Comparison of ENCODE assay signal across 23 cellular contexts in the genomic region with DNA sequence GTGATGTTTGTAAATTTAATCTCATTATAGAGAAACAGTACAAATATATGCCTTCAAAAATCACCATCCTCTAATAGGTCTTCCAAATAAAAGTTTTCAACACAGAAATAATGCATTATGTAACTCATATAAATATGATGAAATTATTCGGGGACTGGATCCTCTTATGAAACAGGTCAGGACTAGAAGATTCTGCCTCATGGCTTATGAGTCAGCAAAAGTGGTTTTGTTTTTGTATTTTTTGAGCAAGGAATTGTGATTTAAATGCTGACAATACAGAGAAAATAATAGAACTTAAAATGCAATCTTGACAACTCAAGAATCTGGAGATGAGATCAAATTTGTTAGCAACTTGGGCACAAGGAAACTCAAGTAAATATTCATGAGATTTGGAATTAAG.
A peak's percentile ranks its signal among the peaks of the same experiment; 100 is the strongest.
DNase-seq lines count a peak whose midpoint lies in the region; ATAC-seq and TF ChIP-seq lines count a peak whose summit lies in the region.
"Had no signal": no experiment of that assay in that cellular context is flagged by ENCODE, and none has a peak within 500 bp of the region (broad histone marks: within the 10 kb centered on the region; RNA-seq: fewer than 3 reads in every experiment).

No MANE protein-coding gene starts in this region.

- ATAC-seq in IMR-90 (ENCODE audit: low read depth) (no peak), foreskin keratinocyte (peak; percentile 35), body of pancreas (no peak), HG03571 (IDR thresholded peaks at IDR 0.05; ENCODE audit: unreplicated experiment) (no peak)
- ATAC-seq: GM23338; naive thymus-derived CD8-positive, alpha-beta T cell; Right ventricle myocardium inferior; stimulated activated effector memory CD8-positive, alpha-beta T cell treated with anti-CD3 and anti-CD28 coated beads, Interleukin-12 subunit alpha, Interleukin-12 subunit beta, amount 100 ng/mL, for 72 hours had no signal

- no peak overlapping the region for H2AK9ac ChIP-seq in IMR-90 (replicated peaks; ENCODE audit: low read depth, low read length, poor library complexity)

- H4K8ac ChIP-seq in IMR-90 (ENCODE audit: low read depth in 2 of 2, low read length in 2 of 2): no peak overlapping the region

- DNase-seq in IMR-90 (peak; percentile 2), mammary epithelial cell (peak; percentile 64), foreskin keratinocyte (peak; percentile 14 to 55), NCI-H510A treated with DMSO at 0.1 percent for 48 hours (lab: John Stamatoyannopoulos, UW) (no peak), body of pancreas (no peak), iPS-NIHi11 (ENCODE audit: low spot score) (no peak)
- DNase-seq: brain microvascular endothelial cell; CD4-positive, alpha-beta T cell; cortex of kidney; DMS153; GDM1; naive thymus-derived CD8-positive, alpha-beta T cell; NCI-H1092; NCI-H2081 treated with DMSO at 0.1 percent for 48 hours; NCI-H524; sigmoid colon; testis had no signal

- H2AK5ac ChIP-seq in IMR-90 (ENCODE audit: low read depth, low read length): no peak overlapping the region

- H4K5ac ChIP-seq in IMR-90 (ENCODE audit: low read depth, low read length): no peak overlapping the region

- H3K4ac ChIP-seq in IMR-90 (ENCODE audit: low read depth, low read length): no peak overlapping the region

- in situ Hi-C loops in IMR-90 (cut with MboI; ENCODE audit: low sequenced_read_pairs) (no loop called here), mammary epithelial cell (cut with MboI; ENCODE audit: low sequenced_read_pairs in 2 of 2) (no loop called here)

- H3K27me3 ChIP-seq in ACC112 (ENCODE audit: insufficient read depth, low read length) (no peaks in the 10 kb centered on the region), IMR-90 (ENCODE audit: control insufficient read depth, insufficient read depth, low read length) (peaks cover 10% of the 10 kb centered on the region), mammary epithelial cell (ENCODE audit: insufficient read depth, low read length) (peaks cover 7% of the 10 kb centered on the region), foreskin keratinocyte (no peaks in the 10 kb centered on the region), body of pancreas (no peaks in the 10 kb centered on the region)
- H3K27me3 ChIP-seq: brain microvascular endothelial cell, sigmoid colon, testis had no signal

- H3K9me1 ChIP-seq in IMR-90 (ENCODE audit: insufficient read depth, low read length): no peaks in the 10 kb centered on the region

- H3K9ac ChIP-seq in IMR-90 (ENCODE audit: low read depth, low read length) (no peak overlapping the region), mammary epithelial cell (ENCODE audit: insufficient read depth, low read length) (no peak overlapping the region)

- no peak overlapping the region for H3K23ac ChIP-seq in IMR-90 (ENCODE audit: low read depth, low read length)

- no peaks in the 10 kb centered on the region for H3K79me1 ChIP-seq in IMR-90 (ENCODE audit: low read depth in 1 of 2, low read length in 2 of 2)

- H3K14ac ChIP-seq in IMR-90 (replicated peaks; ENCODE audit: low read depth, low read length): no peak overlapping the region

- TF ChIP-seq RAD21 in IMR-90 (IDR thresholded peaks at IDR 0.05; ENCODE audit: low read length): no peak

- CTCF ChIA-PET in IMR-90 (lab: Yijun Ruan, JAX): no interaction called here
- CTCF ChIA-PET in mammary epithelial cell (lab: Charles Lee; ENCODE audit: low non-redundant PET): no interaction called here

- TF ChIP-seq POLR2A in IMR-90 (IDR thresholded peaks at IDR 0.05; ENCODE audit: low read depth, low read length) (no peak), body of pancreas (IDR thresholded peaks at IDR 0.05) (no peak)

- no peak overlapping the region for H3K4me3 ChIP-seq in ACC112 (ENCODE audit: low read depth, low read length)
- no peak overlapping the region for H3K4me3 ChIP-seq in IMR-90 (ENCODE audit: insufficient read depth, low read depth, low read length)
- H3K4me3 ChIP-seq in mammary epithelial cell (replicated peaks in 1 of 3; ENCODE audit: insufficient read depth in 1 of 3, low read depth in 2 of 3, low read length in 3 of 3): no peak overlapping the region
- H3K4me3 ChIP-seq in body of pancreas: no peak overlapping the region
- H3K4me3 ChIP-seq: GM23338, sigmoid colon, testis had no signal

- no peaks in the 10 kb centered on the region for H3K36me3 ChIP-seq in ACC112 (ENCODE audit: insufficient read depth, low read length)
- no peaks in the 10 kb centered on the region for H3K36me3 ChIP-seq in IMR-90 (ENCODE audit: control insufficient read depth, insufficient read depth, low read length)
- H3K36me3 ChIP-seq in mammary epithelial cell (ENCODE audit: insufficient read depth, low read length): no peaks in the 10 kb centered on the region
- H3K36me3 ChIP-seq in body of pancreas (replicated peaks in 1 of 2; ENCODE audit: insufficient read depth in 1 of 2, low read depth in 2 of 2): no peaks in the 10 kb centered on the region
- H3K36me3 ChIP-seq: brain microvascular endothelial cell, sigmoid colon had no signal

- H4K20me1 ChIP-seq in IMR-90 (ENCODE audit: insufficient read depth, low read length): no peaks in the 10 kb centered on the region
- H4K20me1 ChIP-seq in mammary epithelial cell (ENCODE audit: insufficient read depth, low read length): no peaks in the 10 kb centered on the region

- no peak for TF ChIP-seq CTCF in IMR-90 (conservative IDR thresholded peaks at IDR 0.05; ENCODE audit: low read depth, low read length)
- no peak for TF ChIP-seq CTCF in mammary epithelial cell (conservative IDR thresholded peaks at IDR 0.05 in 1 of 2, IDR thresholded peaks at IDR 0.05 in 1 of 2; ENCODE audit: extremely low read depth in 1 of 2, insufficient read depth in 1 of 2, low read depth in 1 of 2, low read length in 2 of 2)
- no peak for TF ChIP-seq CTCF in foreskin keratinocyte (conservative IDR thresholded peaks at IDR 0.05)
- TF ChIP-seq CTCF in body of pancreas (IDR thresholded peaks at IDR 0.05): no peak

- no peak overlapping the region for H3K56ac ChIP-seq in IMR-90 (ENCODE audit: extremely low read depth, insufficient read depth, low read length)

- H2BK20ac ChIP-seq in IMR-90 (ENCODE audit: low read depth, low read length): no peak overlapping the region

- dilution Hi-C loops in IMR-90 (cut with HindIII; ENCODE audit: low sequenced_read_pairs, unreplicated experiment) (no loop called here), mammary epithelial cell (cut with HindIII; ENCODE audit: low sequenced_read_pairs) (no loop called here)

- H3K79me2 ChIP-seq in ACC112 (ENCODE audit: control insufficient read depth, insufficient read depth, low read length, unreplicated experiment) (no peaks in the 10 kb centered on the region), mammary epithelial cell (ENCODE audit: insufficient read depth, low read length) (no peaks in the 10 kb centered on the region)

- no peaks in the 10 kb centered on the region for H3K9me3 ChIP-seq in IMR-90 (ENCODE audit: control insufficient read depth, insufficient read depth, low read length)
- no peaks in the 10 kb centered on the region for H3K9me3 ChIP-seq in mammary epithelial cell (replicated peaks; ENCODE audit: insufficient read depth, low read length)
- H3K9me3 ChIP-seq in body of pancreas: no peaks in the 10 kb centered on the region
- H3K9me3 ChIP-seq: sigmoid colon, testis had no signal

- POLR2A ChIA-PET in IMR-90 (lab: Charles Lee; ENCODE audit: unreplicated experiment): no interaction called here

- H2AFZ ChIP-seq in ACC112 (ENCODE audit: low read length, unreplicated experiment) (no peak overlapping the region), IMR-90 (replicated peaks; ENCODE audit: low read length, poor library complexity) (no peak overlapping the region), mammary epithelial cell (ENCODE audit: low read depth, low read length) (no peak overlapping the region)
- H2AFZ ChIP-seq: GM23338 had no signal

- no peak overlapping the region for H3K18ac ChIP-seq in IMR-90 (ENCODE audit: low read depth, low read length)

- H3K4me2 ChIP-seq in IMR-90 (ENCODE audit: low read depth, low read length): no peak overlapping the region
- peak overlapping the region; percentile 15 for H3K4me2 ChIP-seq in mammary epithelial cell (ENCODE audit: insufficient read depth, low read depth, low read length)
- H3K4me2 ChIP-seq: GM23338 had no signal

- intact Hi-C loops in IMR-90 (cut with micrococcal nuclease) (no loop called here), mammary epithelial cell (cut with micrococcal nuclease) (no loop called here), body of pancreas (cut with DNase I) (no loop called here)

- H4K91ac ChIP-seq in IMR-90 (ENCODE audit: insufficient read depth, low read depth, low read length): no peak overlapping the region

- BruUV-seq in IMR-90 (replicated peaks; lab: Mats Ljungman, UMichigan) (no TSS peak), mammary epithelial cell (replicated peaks; lab: Mats Ljungman, UMichigan) (no TSS peak)

- H3K4me1 ChIP-seq in ACC112 (ENCODE audit: control insufficient read depth, insufficient read depth, low read length, unreplicated experiment) (peaks cover 8% of the 10 kb centered on the region), IMR-90 (ENCODE audit: control insufficient read depth, insufficient read depth, low read length) (no peaks in the 10 kb centered on the region), mammary epithelial cell (ENCODE audit: insufficient read depth, low read length) (no peaks in the 10 kb centered on the region), foreskin keratinocyte (no peaks in the 10 kb centered on the region), body of pancreas (no peaks in the 10 kb centered on the region)
- H3K4me1 ChIP-seq: sigmoid colon, testis had no signal

- H2BK5ac ChIP-seq in IMR-90 (ENCODE audit: low read depth, low read length, poor library complexity, severe bottlenecking): no peak overlapping the region

- H3K27ac ChIP-seq in ACC112 (ENCODE audit: low read depth, low read length) (peak overlapping the region; percentile 44; the same call in 1 of the 2 replicates), IMR-90 (ENCODE audit: insufficient read depth, low read length) (no peak overlapping the region), mammary epithelial cell (ENCODE audit: insufficient read depth, low read depth, low read length) (no peak overlapping the region), foreskin keratinocyte (no peak overlapping the region), body of pancreas (no peak overlapping the region)
- H3K27ac ChIP-seq: brain microvascular endothelial cell, HL-60, sigmoid colon, testis had no signal

- H2BK120ac ChIP-seq in IMR-90 (ENCODE audit: low read depth, low read length): no peak overlapping the region

- no peak overlapping the region for H2BK15ac ChIP-seq in IMR-90 (ENCODE audit: low read depth, low read length)

- WGBS in IMR-90 (ENCODE audit: extremely low coverage in 2 of 2, insufficient read length in 1 of 2), 2 experiments: no CpG with 5 or more reads among the region's 1 CpG
- WGBS in mammary epithelial cell (ENCODE audit: low coverage, missing lambda C conversion rate): 0% methylated on average over 1 of the region's 1 CpG
- 67 to 90% methylated on average over 1 of the region's 1 CpG for WGBS in body of pancreas, 2 donors

TF ChIP-seq in IMR-90, 13 proteins besides CTCF, POLR2A, EP300 and RAD21 (continues in another document):
- TF ChIP-seq CEBPB (IDR thresholded peaks at IDR 0.05; ENCODE audit: low read depth, low read length) (no peak), CHD1 (IDR thresholded peaks at IDR 0.05; ENCODE audit: low read depth, low read length) (no peak), MAFK (IDR thresholded peaks at IDR 0.05; ENCODE audit: low read depth, low read length) (no peak), MAZ (IDR thresholded peaks at IDR 0.05; ENCODE audit: borderline replicate concordance, low read depth, low read length) (no peak)

Comparison
In these comparisons a context has a peak if more than half of its experiments do, and no peak if none do; other contexts are left out.
1. DNase-seq: peak in IMR-90 (single experiment), mammary epithelial cell (single experiment) and foreskin keratinocyte (2 of 2); none in NCI-H510A treated with DMSO at 0.1 percent for 48 hours (single experiment), body of pancreas (0 of 4) and iPS-NIHi11 (single experiment).